ENCODE assay signal across 11 cellular contexts in genomic region chr11:65862941-65863888, GRCh38. TPM values are rescaled to one million over a fixed set of nuclear protein-coding genes. Genes with fewer than 3 reads are reported as not detected.
DNase-seq lines count a peak whose midpoint lies in the region; ATAC-seq and TF ChIP-seq lines count a peak whose summit lies in the region.
"Had no signal": no experiment of that assay in that cellular context is flagged by ENCODE, and none has a peak within 500 bp of the region (broad histone marks: within the 10 kb centered on the region; RNA-seq: fewer than 3 reads in every experiment).

No MANE protein-coding gene starts in this region.

- TF ChIP-seq CTCF in chondrocyte (IDR thresholded peaks at IDR 0.05) (no peak), ovary (IDR thresholded peaks at IDR 0.05) (no peak)

- no peaks in the 10 kb centered on the region for H3K4me1 ChIP-seq in ovary (ENCODE audit: insufficient read depth)

- no peak overlapping the region for H3K27ac ChIP-seq in ovary
- H3K27ac ChIP-seq: HL-60, vagina had no signal

- H3K4me3 ChIP-seq in MG63 (no peak overlapping the region), ovary (no peak overlapping the region)
- H3K4me3 ChIP-seq: vagina had no signal

- intact Hi-C loops in ovary (cut with DNase I), result no loop called here

- TF ChIP-seq EP300 in ovary (IDR thresholded peaks at IDR 0.05), result no peak

- DNase-seq in EL (peak; percentile 1), MG63 (peak; percentile 49), chondrocyte (ENCODE audit: low spot score) (peak; percentile 80), ovary (peak in 3 of 5 donors; percentile 23 to 51 (median 29)), NCI-H82 treated with DMSO at 0.1 percent for 48 hours (lab: John Stamatoyannopoulos, UW; ENCODE audit: unreplicated experiment) (no peak), medulla oblongata (ENCODE audit: extremely low spot score) (no peak)

- H3K36me3 Mint-ChIP-seq in chondrocyte (ENCODE audit: low read depth), result peaks cover 20% of the 10 kb centered on the region

- H3K9me3 Mint-ChIP-seq in chondrocyte (ENCODE audit: low read depth), result no peaks in the 10 kb centered on the region

- TF ChIP-seq POLR2A in ovary (IDR thresholded peaks at IDR 0.05), result no peak

- ATAC-seq in GM19023 (IDR thresholded peaks at IDR 0.05; ENCODE audit: unreplicated experiment), result no peak

- H3K9me3 ChIP-seq in MG63, result no peaks in the 10 kb centered on the region
- no peaks in the 10 kb centered on the region for H3K9me3 ChIP-seq in ovary
- H3K9me3 ChIP-seq: vagina had no signal

- H3K4me1 Mint-ChIP-seq in chondrocyte (ENCODE audit: low read depth), result peaks cover 53% of the 10 kb centered on the region

- no peaks in the 10 kb centered on the region for H3K27me3 ChIP-seq in MG63
- H3K27me3 ChIP-seq in ovary, result no peaks in the 10 kb centered on the region
- H3K27me3 ChIP-seq: dorsolateral prefrontal cortex, vagina had no signal

- H3K36me3 ChIP-seq in MG63 (peaks cover 68% of the 10 kb centered on the region), ovary (no peaks in the 10 kb centered on the region)

- no peak overlapping the region for H3K4me3 Mint-ChIP-seq in chondrocyte (ENCODE audit: unreplicated experiment)

- H3K27ac Mint-ChIP-seq in chondrocyte (ENCODE audit: unreplicated experiment), result peak overlapping the region; percentile 80

- WGBS in ovary, 3 donors, result 79 to 82% (median 81%) methylated on average over 24 of the region's 24 CpGs

- no peaks in the 10 kb centered on the region for H3K27me3 Mint-ChIP-seq in chondrocyte (ENCODE audit: low read depth)

RNA-seq across cellular contexts. Expression of gene MUS81, which starts 3.0 kb away (rescaled TPM):
- total RNA-seq in MG63 (2014; rRNA removed; shearing (Covaris generic); ENCODE audit: low replicate concordance), result 25.3 and 45.3 TPM in 2 replicates
- total RNA-seq in chondrocyte (55.7 to 68.4 TPM (median 66.3 TPM) in 3 replicates), ovary (10 to 100 TPM; 36.9 to 87.0 (median 55.7) TPM)
- polyA plus RNA-seq in ovary, result 10 to 100 TPM; 15.9 to 55.9 TPM

RNA-seq across cellular contexts. Expression of gene CFL1, which starts 5.2 kb away (rescaled TPM):
- total RNA-seq in MG63 (2014; rRNA removed; shearing (Covaris generic); ENCODE audit: low replicate concordance), result 1,413 and 1,905 TPM in 2 replicates
- total RNA-seq in chondrocyte (850 to 1,236 TPM (median 1,222 TPM) in 3 replicates), ovary (100 to 1,000 TPM; 215 to 585 (median 476) TPM)
- polyA plus RNA-seq in ovary, result 100 to 1,000 TPM; 327 to 693 TPM

RNA-seq across cellular contexts. Expression of gene EFEMP2, which starts 9.4 kb away (rescaled TPM):
- total RNA-seq in MG63 (2014; rRNA removed; shearing (Covaris generic); ENCODE audit: low replicate concordance), result 29.0 and 43.2 TPM in 2 replicates
- total RNA-seq in chondrocyte (174 to 310 TPM (median 290 TPM) in 3 replicates), ovary (100 to 1,000 TPM in 5 of 7 donors, 10 to 100 TPM in 2; 48.2 to 172 (median 144) TPM)
- polyA plus RNA-seq in ovary, result 100 to 1,000 TPM in 1 of 2 donors, 10 to 100 TPM in 1; 46.6 to 109 TPM

RNA-seq across cellular contexts. Expression of gene CTSW, which starts 16.4 kb away (rescaled TPM):
- total RNA-seq in MG63 (2014; rRNA removed; shearing (Covaris generic); ENCODE audit: low replicate concordance), result not detected in 2 replicates
- total RNA-seq in chondrocyte (not detected in 3 replicates), ovary (1 to 10 TPM in 2 of 7 donors, under 1 TPM in 5; 0.30 to 1.3 (median 0.81) TPM)
- under 1 TPM; 0.75 to 0.91 TPM for polyA plus RNA-seq in ovary
- total RNA-seq: renal cortical epithelial cell had no signal

RNA-seq across cellular contexts. Expression of gene FIBP, which starts 25.1 kb away (rescaled TPM):
- 105 and 106 TPM in 2 replicates for total RNA-seq in MG63 (2014; rRNA removed; shearing (Covaris generic); ENCODE audit: low replicate concordance)
- total RNA-seq in chondrocyte (82.7 to 100 TPM (median 83.5 TPM) in 3 replicates), ovary (10 to 100 TPM; 32.5 to 71.7 (median 44.2) TPM)
- polyA plus RNA-seq in ovary, result 10 to 100 TPM; 40.1 to 74.2 TPM

Comparison
In these comparisons a context has a peak if more than half of its experiments do, and no peak if none do; other contexts are left out.
1. DNase-seq: peak in EL (single experiment), MG63 (single experiment), chondrocyte (single experiment) and ovary (3 of 5); none in NCI-H82 treated with DMSO at 0.1 percent for 48 hours (single experiment) and medulla oblongata (single experiment).